3 cellular contexts compared by ENCODE assay signal in the genomic region with DNA sequence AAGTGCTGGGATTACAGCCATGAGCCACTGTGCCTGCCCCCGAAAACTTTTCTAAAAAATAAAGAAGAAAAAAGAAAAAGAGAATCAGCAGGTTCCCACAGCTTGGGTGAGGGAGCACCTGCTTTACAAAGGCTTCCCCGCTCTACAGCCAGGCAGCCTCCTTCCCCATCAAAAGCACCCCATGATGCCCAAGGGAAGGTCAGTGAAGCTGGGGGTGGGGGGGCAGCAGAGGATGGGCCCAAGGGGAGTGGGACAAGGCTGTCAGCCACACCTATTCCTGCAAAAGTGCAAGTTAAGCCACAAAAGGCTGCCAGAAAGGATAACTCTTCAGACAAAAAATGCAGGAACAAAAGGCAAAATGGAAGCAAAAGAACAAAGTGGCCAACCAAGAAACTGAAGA.
"Had no signal": no experiment of that assay in that cellular context is flagged by ENCODE, and none has a peak within 500 bp of the region (broad histone marks: within the 10 kb centered on the region; RNA-seq: fewer than 3 reads in every experiment).

No MANE protein-coding gene starts in this region.

- H3K4me3 Mint-ChIP-seq: H9 had no signal

- DNase-seq: H9, HCEC 1CT, IMR-90 had no signal
